8 cellular contexts compared by ENCODE assay signal in genomic region chr11:125494987-125495725, GRCh38. TPM values are rescaled to one million over a fixed set of nuclear protein-coding genes. Genes with fewer than 3 reads are reported as not detected.
DNase-seq lines count a peak whose midpoint lies in the region; ATAC-seq, FAIRE-seq and TF ChIP-seq lines count a peak whose summit lies in the region.

No MANE protein-coding gene starts in this region.

- no peaks in the 10 kb centered on the region for H4K20me1 ChIP-seq in K562 (replicated peaks; ENCODE audit: control insufficient read depth, insufficient read depth, low read length)

- CTCF ChIA-PET in K562 (lab: Yijun Ruan, JAX; ENCODE audit: low intra/inter-chr PET ratio): no interaction called here

- H3K9me3 ChIP-seq in HUES64 (ENCODE audit: insufficient read depth, low read depth, low read length) (no peaks in the 10 kb centered on the region), K562 (replicated peaks; ENCODE audit: control insufficient read depth, insufficient read depth, low read depth, low read length) (no peaks in the 10 kb centered on the region), prostate gland (no peaks in the 10 kb centered on the region)

- BruUV-seq in K562 (replicated peaks; lab: Mats Ljungman, UMichigan): no TSS peak

- WGBS in HUES64: under 1% methylated on average over 55 of the region's 55 CpGs
- WGBS in K562 (ENCODE audit: insufficient coverage, low coverage, missing lambda C conversion rate): 58% methylated on average over 12 of the region's 55 CpGs
- WGBS in prostate gland: 1% methylated on average over 55 of the region's 55 CpGs

- no peak for TF ChIP-seq EP300 in K562 (IDR thresholded peaks at IDR 0.05; ENCODE audit: low read length)

- intact Hi-C loops in K562 (cut with micrococcal nuclease): no loop called here
- intact Hi-C loops in prostate gland (cut with DNase I): no loop called here

- H3K79me2 ChIP-seq in K562 (ENCODE audit: control insufficient read depth, insufficient read depth, low read length): no peaks in the 10 kb centered on the region

- H3K36me3 ChIP-seq in HUES64 (ENCODE audit: insufficient read depth, low read length) (no peaks in the 10 kb centered on the region), K562 (ENCODE audit: control insufficient read depth, insufficient read depth, low read length) (no peaks in the 10 kb centered on the region), prostate gland (no peaks in the 10 kb centered on the region)

- H3K27ac ChIP-seq in HUES64 (ENCODE audit: low read depth, low read length) (peak overlapping the region; percentile 44; the same call in 1 of the 2 replicates), K562 (ENCODE audit: extremely low read depth, low read depth, low read length) (no peak overlapping the region), prostate gland (peak overlapping the region; percentile 60 to 68)

- DNase-seq in GM12864 (ENCODE audit: low read depth) (no peak), K562 (ENCODE audit: extremely low read depth in 1 of 4, low spot score in 3 of 4) (peak in 1 of 4 experiments; percentile 20), hypothalamus (lab: John Stamatoyannopoulos, UW) (peak in 39 of 51 donors; percentile 16 to 87 (median 62)), prostate gland (ENCODE audit: low spot score) (peak; percentile 8), NCI-H1694 treated with DMSO at 0.1 percent for 48 hours (lab: John Stamatoyannopoulos, UW) (no peak), NCI-H446 treated with DMSO at 0.1 percent for 48 hours (lab: John Stamatoyannopoulos, UW) (no peak)

- H3K4me1 ChIP-seq in HUES64 (ENCODE audit: insufficient read depth, low read length): peaks cover 11% of the 10 kb centered on the region; the same call in 1 of the 2 replicates
- H3K4me1 ChIP-seq in K562 (replicated peaks in 1 of 2; ENCODE audit: control insufficient read depth in 2 of 2, insufficient read depth in 2 of 2, low read length in 2 of 2): peaks cover 0 to 18% of the 10 kb centered on the region in 2 experiments; a peak in 2 of 5 replicates
- H3K4me1 ChIP-seq in prostate gland (replicated peaks): no peaks in the 10 kb centered on the region

- no peak for TF ChIP-seq CTCF in GM12864 (IDR thresholded peaks at IDR 0.05; ENCODE audit: low read depth, low read length, missing control alignments)
- no peak for TF ChIP-seq CTCF in K562 (IDR thresholded peaks at IDR 0.05 in 2 of 3, conservative IDR thresholded peaks at IDR 0.05 in 1 of 3; ENCODE audit: insufficient read depth in 2 of 3, low read depth in 1 of 3, low read length in 3 of 3)
- no peak for TF ChIP-seq CTCF in prostate gland (IDR thresholded peaks at IDR 0.05)

- H3K9me1 ChIP-seq in K562 (ENCODE audit: control insufficient read depth, insufficient read depth, low read length): no peaks in the 10 kb centered on the region

- TF ChIP-seq POLR2A in K562 (conservative IDR thresholded peaks at IDR 0.05) (no peak), prostate gland (IDR thresholded peaks at IDR 0.05) (no peak)

- POLR2A ChIA-PET in K562 (lab: Yijun Ruan, JAX): interaction anchor here (0.5 kb wide), 1 partner anchor 27 kb away, joined by 4 read pairs; no protein-coding TSS in a partner anchor

- H3K27me3 ChIP-seq in HUES64 (ENCODE audit: insufficient read depth, low read length) (peaks cover 16% of the 10 kb centered on the region; the same call in 1 of the 2 replicates), K562 (ENCODE audit: control insufficient read depth in 2 of 2, insufficient read depth in 2 of 2, low read length in 2 of 2) (no peaks in the 10 kb centered on the region), prostate gland (replicated peaks; ENCODE audit: insufficient read depth) (no peaks in the 10 kb centered on the region)

- peak overlapping the region; percentile 68 for H3K4me2 ChIP-seq in K562 (ENCODE audit: insufficient read depth, low read length)

- TF ChIP-seq RAD21 in K562 (CRISPR knock-in tag; conservative IDR thresholded peaks at IDR 0.05 in 1 of 2, IDR thresholded peaks at IDR 0.05 in 1 of 2): no peak

- H3K4me3 ChIP-seq in GM12864 (ENCODE audit: low read depth, low read length) (peak overlapping the region; percentile 56), HUES64 (ENCODE audit: low read length) (peak overlapping the region; percentile 75), K562 (peak overlapping the region; percentile 37), prostate gland (peak overlapping the region; percentile 49 to 50)

- ATAC-seq in K562: peak; percentile 69
- ATAC-seq in HG03175 (IDR thresholded peaks at IDR 0.05; ENCODE audit: unreplicated experiment): no peak

- no peak for FAIRE-seq in K562 (lab: Jason Lieb, UNC)

- H2AFZ ChIP-seq in K562 (ENCODE audit: low read depth, low read length): peak overlapping the region; percentile 12; the same call in 1 of the 2 replicates

- peak overlapping the region; percentile 59 for H3K9ac ChIP-seq in HUES64 (ENCODE audit: low read depth, low read length)
- peak overlapping the region in 1 of 2 experiments; percentile 65; a peak in 2 of 4 replicates for H3K9ac ChIP-seq in K562 (ENCODE audit: insufficient read depth in 1 of 2, low read depth in 2 of 2, low read length in 2 of 2)

- in situ Hi-C loops in K562 (cut with MboI): no loop called here

TF ChIP-seq in K562, 482 proteins besides CTCF, POLR2A, EP300 and RAD21:
- TF ChIP-seq SPI1 (IDR thresholded peaks at IDR 0.05; ENCODE audit: borderline replicate concordance, low read depth, low read length): no peak
- TF ChIP-seq PTRF (tag; IDR thresholded peaks at IDR 0.05): no peak
- TF ChIP-seq ZNF263 (CRISPR knock-in tag; IDR thresholded peaks at IDR 0.05; ENCODE audit: borderline replicate concordance): 0 out of 2 replicates have a peak, but pooled peaks have one; percentile 53
- TF ChIP-seq NFIC (IDR thresholded peaks at IDR 0.05): peak; percentile 36
- 0 out of 2 replicates have a peak, but pooled peaks have one; percentile 38 for TF ChIP-seq NCOA6 (IDR thresholded peaks at IDR 0.05)
- peak in 1 of 2 experiments; percentile 45; a peak in 2 of 4 replicates for TF ChIP-seq NRF1 (conservative IDR thresholded peaks at IDR 0.05 in 1 of 2, IDR thresholded peaks at IDR 0.05 in 1 of 2)
- TF ChIP-seq RBM14 (IDR thresholded peaks at IDR 0.05; ENCODE audit: borderline replicate concordance, insufficient read depth, low read depth, low read length): no peak
- no peak for TF ChIP-seq ZNF408 (CRISPR knock-in tag; IDR thresholded peaks at IDR 0.05; ENCODE audit: low read depth)
- no peak for TF ChIP-seq PCBP1 (IDR thresholded peaks at IDR 0.05; ENCODE audit: low read depth, low read length, poor library complexity, severe bottlenecking)
- TF ChIP-seq MIER1 (IDR thresholded peaks at IDR 0.05; ENCODE audit: low read depth): no peak

RNA-seq across cellular contexts. Expression of gene FEZ1, which starts 0.9 kb away (rescaled TPM):
- 91.5 TPM for polyA plus RNA-seq in HUES64 (2013, experiment 1 of 2)
- polyA plus RNA-seq in HUES64 (2013, experiment 2 of 2): 89.7 TPM
- total RNA-seq in K562 (2011; cell fraction: chromatin; rRNA removed; ENCODE audit: low replicate concordance): 4.1 and 5.5 TPM in 2 replicates
- 1.3 and 1.6 TPM in 2 replicates for total RNA-seq in K562 (2011; cell fraction: nucleolus; rRNA removed)
- 5.9 and 6.2 TPM in 2 replicates for total RNA-seq in K562 (2011; cell fraction: nucleoplasm; rRNA removed)
- total RNA-seq in K562 (2014; rRNA removed): 6.7 and 10.0 TPM in 2 replicates
- total RNA-seq in K562 (2014; rRNA removed; fragmentation: Illumina TruSeq; extraction: Trizol): 7.5 and 8.5 TPM in 2 replicates
- 8.1 and 8.8 TPM in 2 replicates for total RNA-seq in K562 (2015; rRNA removed; fragmentation: Illumina TruSeq; extraction: Trizol)
- 7.9 and 8.2 TPM in 2 replicates for total RNA-seq in K562 (2021)
- 10.6 and 13.0 TPM in 2 replicates for polyA plus RNA-seq in K562 (2011; rRNA removed)
- polyA plus RNA-seq in K562 (2011; cell fraction: cytosol; rRNA removed): 7.9 and 11.9 TPM in 2 replicates
- 4.2 and 9.9 TPM in 2 replicates for polyA plus RNA-seq in K562 (2011; cell fraction: nucleus; rRNA removed)
- polyA plus RNA-seq in K562 (2012): 11.3 and 11.6 TPM in 2 replicates
- 9.2 and 11.2 TPM in 2 replicates for polyA plus RNA-seq in K562 (2014; fragmentation: Illumina TruSeq; extraction: Trizol)
- 1 to 10 TPM; 4.6 to 5.1 TPM for polyA plus RNA-seq in K562 (2014; fragmentation: Nextera tagmentation; extraction: Ambion mirVana)
- 6.6 and 9.2 TPM in 2 replicates for polyA plus RNA-seq in K562 (2014; rRNA removed)
- 7.7 and 14.4 TPM in 2 replicates for polyA minus RNA-seq in K562 (2011; rRNA and poly(A)+ RNA removed)
- polyA minus RNA-seq in K562 (2011; cell fraction: cytosol; rRNA and poly(A)+ RNA removed): 4.2 and 6.9 TPM in 2 replicates
- 0.94 and 4.2 TPM in 2 replicates for polyA minus RNA-seq in K562 (2011; cell fraction: nucleus; rRNA and poly(A)+ RNA removed)
- 10 to 100 TPM in 1 of 2 donors, 1 to 10 TPM in 1; 7.8 to 33.9 TPM for total RNA-seq in prostate gland

Comparison
In these comparisons a context has a peak if more than half of its experiments do, and no peak if none do; other contexts are left out.
1. DNase-seq: peak in hypothalamus (39 of 51) and prostate gland (single experiment); none in GM12864 (single experiment), NCI-H1694 treated with DMSO at 0.1 percent for 48 hours (single experiment) and NCI-H446 treated with DMSO at 0.1 percent for 48 hours (single experiment).
2. Peak in every context shown above with its lines, with median percentiles within 50 percentile points of each other: H3K4me3 ChIP-seq.